In the genomic region with DNA sequence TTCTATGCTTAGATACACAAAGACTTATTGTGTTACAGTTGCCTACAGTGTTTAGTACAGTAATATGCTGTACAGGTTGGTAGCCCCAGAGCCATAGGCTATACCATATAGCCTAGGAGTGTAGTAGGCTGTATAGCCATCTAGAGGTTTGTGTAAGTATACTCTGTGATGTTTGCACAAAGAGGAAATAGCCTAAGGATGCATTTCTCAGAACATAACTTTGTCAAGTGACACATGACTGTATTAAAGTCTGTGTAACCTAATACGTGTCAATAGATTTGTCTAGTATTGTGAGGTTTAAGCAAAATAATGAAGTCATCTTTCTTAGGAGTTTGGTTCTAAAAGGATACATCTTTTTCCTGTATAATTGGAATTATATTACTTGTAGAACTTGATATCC, we compare ENCODE assay signal across 1 cellular context.
TF ChIP-seq lines count a peak whose summit lies in the region.

No MANE protein-coding gene starts in this region.

TF ChIP-seq in A549, 52 proteins besides CTCF, POLR2A, EP300 and RAD21 (continued from another document):
- TF ChIP-seq, protein P1, sequence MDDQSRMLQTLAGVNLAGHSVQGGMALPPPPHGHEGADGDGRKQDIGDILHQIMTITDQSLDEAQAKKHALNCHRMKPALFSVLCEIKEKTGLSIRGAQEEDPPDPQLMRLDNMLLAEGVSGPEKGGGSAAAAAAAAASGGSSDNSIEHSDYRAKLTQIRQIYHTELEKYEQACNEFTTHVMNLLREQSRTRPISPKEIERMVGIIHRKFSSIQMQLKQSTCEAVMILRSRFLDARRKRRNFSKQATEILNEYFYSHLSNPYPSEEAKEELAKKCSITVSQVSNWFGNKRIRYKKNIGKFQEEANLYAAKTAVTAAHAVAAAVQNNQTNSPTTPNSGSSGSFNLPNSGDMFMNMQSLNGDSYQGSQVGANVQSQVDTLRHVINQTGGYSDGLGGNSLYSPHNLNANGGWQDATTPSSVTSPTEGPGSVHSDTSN (IDR thresholded peaks at IDR 0.05) = no peak
- TF ChIP-seq ZSCAN20 (CRISPR knock-in tag; IDR thresholded peaks at IDR 0.05) (no peak), HOXB13 (CRISPR knock-in tag; IDR thresholded peaks at IDR 0.05; ENCODE audit: low read depth) (no peak), HDAC2 (IDR thresholded peaks at IDR 0.05) (no peak), BHLHE40 (IDR thresholded peaks at IDR 0.05; ENCODE audit: low read depth, low read length) (no peak), KDM5A (IDR thresholded peaks at IDR 0.05) (no peak), FOSL2 (IDR thresholded peaks at IDR 0.05) (no peak), FOSL2 (CRISPR knock-in tag; IDR thresholded peaks at IDR 0.05) (no peak), KDM1A (IDR thresholded peaks at IDR 0.05; ENCODE audit: low read depth) (no peak), HEYL (CRISPR knock-in tag; IDR thresholded peaks at IDR 0.05) (no peak), TFCP2L1 (CRISPR knock-in tag; IDR thresholded peaks at IDR 0.05) (no peak)
- TF ChIP-seq, protein P2, sequence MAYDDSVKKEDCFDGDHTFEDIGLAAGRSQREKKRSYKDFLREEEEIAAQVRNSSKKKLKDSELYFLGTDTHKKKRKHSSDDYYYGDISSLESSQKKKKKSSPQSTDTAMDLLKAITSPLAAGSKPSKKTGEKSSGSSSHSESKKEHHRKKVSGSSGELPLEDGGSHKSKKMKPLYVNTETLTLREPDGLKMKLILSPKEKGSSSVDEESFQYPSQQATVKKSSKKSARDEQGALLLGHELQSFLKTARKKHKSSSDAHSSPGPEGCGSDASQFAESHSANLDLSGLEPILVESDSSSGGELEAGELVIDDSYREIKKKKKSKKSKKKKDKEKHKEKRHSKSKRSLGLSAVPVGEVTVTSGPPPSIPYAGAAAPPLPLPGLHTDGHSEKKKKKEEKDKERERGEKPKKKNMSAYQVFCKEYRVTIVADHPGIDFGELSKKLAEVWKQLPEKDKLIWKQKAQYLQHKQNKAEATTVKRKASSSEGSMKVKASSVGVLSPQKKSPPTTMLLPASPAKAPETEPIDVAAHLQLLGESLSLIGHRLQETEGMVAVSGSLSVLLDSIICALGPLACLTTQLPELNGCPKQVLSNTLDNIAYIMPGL (CRISPR knock-in tag; IDR thresholded peaks at IDR 0.05; ENCODE audit: borderline replicate concordance) = no peak
- TF ChIP-seq, protein P3, sequence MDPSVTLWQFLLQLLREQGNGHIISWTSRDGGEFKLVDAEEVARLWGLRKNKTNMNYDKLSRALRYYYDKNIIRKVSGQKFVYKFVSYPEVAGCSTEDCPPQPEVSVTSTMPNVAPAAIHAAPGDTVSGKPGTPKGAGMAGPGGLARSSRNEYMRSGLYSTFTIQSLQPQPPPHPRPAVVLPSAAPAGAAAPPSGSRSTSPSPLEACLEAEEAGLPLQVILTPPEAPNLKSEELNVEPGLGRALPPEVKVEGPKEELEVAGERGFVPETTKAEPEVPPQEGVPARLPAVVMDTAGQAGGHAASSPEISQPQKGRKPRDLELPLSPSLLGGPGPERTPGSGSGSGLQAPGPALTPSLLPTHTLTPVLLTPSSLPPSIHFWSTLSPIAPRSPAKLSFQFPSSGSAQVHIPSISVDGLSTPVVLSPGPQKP (IDR thresholded peaks at IDR 0.05; ENCODE audit: low read depth, low read length) = no peak
TF ChIP-seq in A549: peak in this region for 0.
